10 cellular contexts compared by ENCODE assay signal in genomic region chr3:112499328-112499727, GRCh38. TPM values are rescaled to one million over a fixed set of nuclear protein-coding genes. Genes with fewer than 3 reads are reported as not detected.
DNase-seq lines count a peak whose midpoint lies in the region; ATAC-seq and TF ChIP-seq lines count a peak whose summit lies in the region.
"Had no signal": no experiment of that assay in that cellular context is flagged by ENCODE, and none has a peak within 500 bp of the region (broad histone marks: within the 10 kb centered on the region; RNA-seq: fewer than 3 reads in every experiment).

TSS of gene BTLA (minus strand) at chr3:112499472. CDS start at chr3:112499358, 114 bp downstream.

- H3K4me3 Mint-ChIP-seq in glutamatergic neuron (ENCODE audit: unreplicated experiment): no peak within 1 kb of the TSS

- peaks cover 2% of the 10 kb centered on the region for H3K27me3 Mint-ChIP-seq in glutamatergic neuron (ENCODE audit: unreplicated experiment)

- no peaks in the 10 kb centered on the region for H3K36me3 Mint-ChIP-seq in glutamatergic neuron (ENCODE audit: unreplicated experiment)

- H3K9me3 Mint-ChIP-seq in glutamatergic neuron (ENCODE audit: unreplicated experiment): no peaks in the 10 kb centered on the region

- no peaks in the 10 kb centered on the region for H3K9me3 ChIP-seq in upper lobe of left lung
- H3K9me3 ChIP-seq: right atrium auricular region had no signal

- no peak for TF ChIP-seq POLR2A in upper lobe of left lung (IDR thresholded peaks at IDR 0.05)

- ATAC-seq in GM18520 (IDR thresholded peaks at IDR 0.05; ENCODE audit: unreplicated experiment) (peak; percentile 50), GM21515 (IDR thresholded peaks at IDR 0.05; ENCODE audit: unreplicated experiment) (peak; percentile 67), HG03565 (IDR thresholded peaks at IDR 0.05; ENCODE audit: unreplicated experiment) (peak; percentile 56), upper lobe of left lung (ENCODE audit: low FRiP score in 2 of 2) (no peak)

- H3K27me3 ChIP-seq in upper lobe of left lung: no peaks in the 10 kb centered on the region
- H3K27me3 ChIP-seq: right atrium auricular region had no signal

- TF ChIP-seq CTCF in upper lobe of left lung (IDR thresholded peaks at IDR 0.05) (no peak), glutamatergic neuron (IDR thresholded peaks at IDR 0.05; ENCODE audit: partially characterized antibody, unreplicated experiment) (no peak)

- H3K27ac Mint-ChIP-seq in glutamatergic neuron (ENCODE audit: unreplicated experiment): no peak within 1 kb of the TSS

- WGBS in upper lobe of left lung, 2 donors: 55 to 71% methylated on average over 4 of the region's 4 CpGs

- H3K4me3 ChIP-seq in upper lobe of left lung: no peak within 1 kb of the TSS
- H3K4me3 ChIP-seq: right atrium auricular region had no signal

- no peak for TF ChIP-seq EP300 in upper lobe of left lung (IDR thresholded peaks at IDR 0.05)

- DNase-seq in germinal center (ENCODE audit: low spot score): peak; percentile 36
- no peak for DNase-seq in upper lobe of left lung
- no peak for DNase-seq in glutamatergic neuron
- DNase-seq in NCI-H1092 (lab: John Stamatoyannopoulos, UW): no peak
- no peak for DNase-seq in NCI-H146 treated with DMSO at 0.1 percent for 48 hours (lab: John Stamatoyannopoulos, UW; ENCODE audit: unreplicated experiment)

- H3K36me3 ChIP-seq in upper lobe of left lung: no peaks in the 10 kb centered on the region
- H3K36me3 ChIP-seq: right atrium auricular region had no signal

- H3K4me1 Mint-ChIP-seq in glutamatergic neuron (ENCODE audit: low read depth, unreplicated experiment): no peaks in the 10 kb centered on the region

- no peaks in the 10 kb centered on the region for H3K4me1 ChIP-seq in upper lobe of left lung
- H3K4me1 ChIP-seq: right atrium auricular region had no signal

- H3K27ac ChIP-seq in upper lobe of left lung: no peak within 1 kb of the TSS
- H3K27ac ChIP-seq: right atrium auricular region, VCaP had no signal

RNA-seq across cellular contexts. Expression of gene BTLA, which starts in this region (rescaled TPM):
- total RNA-seq in upper lobe of left lung (10 to 100 TPM in 1 of 6 donors, 1 to 10 TPM in 4, not detected in 1; 1.0 to 11.3 (median 1.0) TPM), glutamatergic neuron (ENCODE audit: unreplicated experiment) (not detected)
- total RNA-seq: right atrium auricular region had no signal

Comparison
In these comparisons a context has a peak if more than half of its experiments do, and no peak if none do; other contexts are left out.
1. ATAC-seq: peak in GM18520 (single experiment), GM21515 (single experiment) and HG03565 (single experiment); none in upper lobe of left lung (0 of 2).